ENCODE assay signal across 18 cellular contexts in genomic region chr14:99418217-99418616, GRCh38.
"Had no signal": no experiment of that assay in that cellular context is flagged by ENCODE, and none has a peak within 500 bp of the region (broad histone marks: within the 10 kb centered on the region; RNA-seq: fewer than 3 reads in every experiment).

No MANE protein-coding gene starts in this region.

- H3K4me3 ChIP-seq: lower lobe of right lung, thoracic aorta, upper lobe of right lung had no signal

- H3K9me3 ChIP-seq: lower lobe of right lung, thoracic aorta, upper lobe of right lung had no signal

- H3K36me3 Mint-ChIP-seq: mesothelial cell of epicardium had no signal

- H3K9me3 Mint-ChIP-seq: activated naive CD4-positive, alpha-beta T cell treated with anti-CD3 and anti-CD28 coated beads, Interleukin-2, amount 10 ng/mL, durations not matched to agents 7 days and 5 days; activated T-helper 2 cell treated with anti-CD3 and anti-CD28 coated beads, Interferon-gamma antibody, Interleukin-2, Interleukin-4, amounts not matched to agents 10 μg/mL and 5 μg/mL and 100 μg/mL, durations not matched to agents 14 hours and 24 hours and 36 hours; dendritic cell treated with granulocyte-macrophage colony-stimulating factor and Interleukin-4, amounts not matched to agents 40 ng/mL and 50 ng/mL, for 4 days; mesothelial cell of epicardium; nephron; stimulated activated memory B cell treated with anti-CD40 and anti-IgM and Interleukin-4, amounts not matched to agents 10 μg/mL and 1 μg/mL and 100 μg/mL, for 72 hours had no signal

- H3K27me3 Mint-ChIP-seq: activated naive CD4-positive, alpha-beta T cell treated with anti-CD3 and anti-CD28 coated beads, Interleukin-2, amount 10 ng/mL, durations not matched to agents 7 days and 5 days; dendritic cell treated with granulocyte-macrophage colony-stimulating factor and Interleukin-4, amounts not matched to agents 40 ng/mL and 50 ng/mL, for 4 days; stimulated activated memory B cell treated with anti-CD40 and anti-IgM and Interleukin-4, amounts not matched to agents 10 μg/mL and 1 μg/mL and 100 μg/mL, for 72 hours had no signal

- H3K4me3 Mint-ChIP-seq: activated naive CD4-positive, alpha-beta T cell treated with anti-CD3 and anti-CD28 coated beads, Interleukin-2, amount 10 ng/mL, durations not matched to agents 7 days and 5 days; dendritic cell treated with granulocyte-macrophage colony-stimulating factor and Interleukin-4, amounts not matched to agents 40 ng/mL and 50 ng/mL, for 4 days; mesothelial cell of epicardium; nephron; stimulated activated memory B cell treated with anti-CD40 and anti-IgM and Interleukin-4, amounts not matched to agents 10 μg/mL and 1 μg/mL and 100 μg/mL, for 72 hours had no signal

- DNase-seq: activated CD4-positive, alpha-beta T cell treated with anti-CD3 and anti-CD28 coated beads, Interleukin-2, amount 50 U/mL, for 4 hours; activated CD4-positive, CD25-positive, alpha-beta regulatory T cell treated with anti-CD3 and anti-CD28 coated beads, Interleukin-2, amount 50 U/mL, for 72 hours; activated naive CD4-positive, alpha-beta T cell treated with anti-CD3 and anti-CD28 coated beads, Interleukin-2, amount 10 ng/mL, durations not matched to agents 7 days and 5 days; activated T-cell treated with anti-CD3 and anti-CD28 coated beads for 4 hours; amniotic stem cell; effector CD8-positive, alpha-beta T cell; foreskin fibroblast; lower lobe of right lung; nucleus accumbens; stimulated activated CD4-positive, alpha-beta T cell treated with anti-CD3 and anti-CD28 coated beads, Interleukin-4, amount 100 ng/mL, for 24 hours; upper lobe of right lung had no signal

- H3K27ac Mint-ChIP-seq: activated naive CD4-positive, alpha-beta T cell treated with anti-CD3 and anti-CD28 coated beads, Interleukin-2, amount 10 ng/mL, durations not matched to agents 7 days and 5 days; activated T-helper 2 cell treated with anti-CD3 and anti-CD28 coated beads, Interferon-gamma antibody, Interleukin-2, Interleukin-4, amounts not matched to agents 10 μg/mL and 5 μg/mL and 100 μg/mL, durations not matched to agents 14 hours and 24 hours and 36 hours; dendritic cell treated with granulocyte-macrophage colony-stimulating factor and Interleukin-4, amounts not matched to agents 40 ng/mL and 50 ng/mL, for 4 days; mesothelial cell of epicardium; nephron; stimulated activated memory B cell treated with anti-CD40 and anti-IgM and Interleukin-4, amounts not matched to agents 10 μg/mL and 1 μg/mL and 100 μg/mL, for 72 hours had no signal

- H3K27ac ChIP-seq: lower lobe of right lung, thoracic aorta, upper lobe of right lung had no signal

- H3K4me1 ChIP-seq: upper lobe of right lung had no signal

- H3K27me3 ChIP-seq: upper lobe of right lung had no signal

- H3K36me3 ChIP-seq: thoracic aorta had no signal

- ATAC-seq: lower lobe of right lung; sciatic nerve; stimulated activated memory B cell treated with anti-CD40 and anti-IgM and Interleukin-4, amounts not matched to agents 10 μg/mL and 1 μg/mL and 100 μg/mL, for 72 hours; upper lobe of right lung had no signal
